Comparison of ENCODE assay signal across 1 cellular context in the genomic region with DNA sequence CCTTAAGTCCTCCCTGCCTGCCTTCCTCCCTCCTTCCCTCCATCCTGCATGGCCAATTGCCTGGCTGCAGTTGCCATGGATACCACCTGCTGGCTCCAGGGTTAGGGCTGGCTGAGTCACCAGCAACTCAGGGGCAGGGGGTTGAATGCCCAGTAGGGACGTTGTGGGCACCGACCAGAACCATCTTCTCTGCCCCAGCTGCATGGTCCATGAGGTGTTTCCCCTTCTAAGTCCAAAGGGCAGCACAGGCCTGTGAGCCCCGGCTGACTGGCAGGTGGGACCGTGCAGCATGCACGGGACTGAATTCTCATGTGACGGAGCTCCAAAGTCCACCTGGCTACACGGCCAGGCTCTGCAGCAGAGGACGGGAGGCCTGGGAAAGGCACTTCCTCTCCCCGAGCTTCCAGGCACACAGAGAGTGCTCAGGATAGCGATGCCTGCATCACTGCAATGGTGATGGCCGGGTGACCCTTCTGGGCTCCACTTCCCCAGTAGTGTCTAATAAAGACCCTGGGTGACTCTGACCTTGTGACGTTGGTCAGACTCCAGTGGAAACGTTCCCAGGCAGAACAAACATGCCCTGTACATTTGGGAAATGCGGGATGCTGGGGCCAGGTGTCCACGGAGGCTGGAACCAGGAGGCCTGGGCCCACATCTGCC.
TF ChIP-seq lines count a peak whose summit lies in the region.

No MANE protein-coding gene starts in this region.

TF ChIP-seq in HEK293, 187 proteins besides CTCF, POLR2A, EP300 and RAD21 (continued from another document):
- TF ChIP-seq, protein P1, sequence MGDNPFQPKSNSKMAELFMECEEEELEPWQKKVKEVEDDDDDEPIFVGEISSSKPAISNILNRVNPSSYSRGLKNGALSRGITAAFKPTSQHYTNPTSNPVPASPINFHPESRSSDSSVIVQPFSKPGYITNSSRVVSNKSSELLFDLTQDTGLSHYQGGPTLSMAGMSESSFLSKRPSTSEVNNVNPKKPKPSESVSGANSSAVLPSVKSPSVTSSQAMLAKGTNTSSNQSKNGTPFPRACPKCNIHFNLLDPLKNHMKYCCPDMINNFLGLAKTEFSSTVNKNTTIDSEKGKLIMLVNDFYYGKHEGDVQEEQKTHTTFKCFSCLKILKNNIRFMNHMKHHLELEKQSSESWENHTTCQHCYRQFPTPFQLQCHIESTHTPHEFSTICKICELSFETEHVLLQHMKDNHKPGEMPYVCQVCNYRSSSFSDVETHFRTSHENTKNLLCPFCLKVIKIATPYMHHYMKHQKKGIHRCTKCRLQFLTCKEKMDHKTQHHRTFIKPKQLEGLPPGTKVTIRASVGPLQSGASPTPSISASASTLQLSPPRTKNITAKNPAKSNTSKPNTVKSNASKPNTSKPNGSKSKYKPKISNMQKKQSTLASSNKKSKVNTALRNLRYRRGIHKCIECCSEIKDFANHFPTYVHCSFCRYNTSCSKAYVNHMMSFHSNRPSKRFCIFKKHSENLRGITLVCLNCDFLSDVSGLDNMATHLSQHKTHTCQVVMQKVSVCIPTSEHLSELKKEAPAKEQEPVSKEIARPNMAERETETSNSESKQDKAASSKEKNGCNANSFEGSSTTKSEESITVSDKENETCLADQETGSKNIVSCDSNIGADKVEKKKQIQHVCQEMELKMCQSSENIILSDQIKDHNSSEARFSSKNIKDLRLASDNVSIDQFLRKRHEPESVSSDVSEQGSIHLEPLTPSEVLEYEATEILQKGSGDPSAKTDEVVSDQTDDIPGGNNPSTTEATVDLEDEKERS (tag by site-specific recombination; IDR thresholded peaks at IDR 0.05): no peak
TF ChIP-seq in HEK293: peak in this region for 3.
